30 cellular contexts compared by ENCODE assay signal in the genomic region with DNA sequence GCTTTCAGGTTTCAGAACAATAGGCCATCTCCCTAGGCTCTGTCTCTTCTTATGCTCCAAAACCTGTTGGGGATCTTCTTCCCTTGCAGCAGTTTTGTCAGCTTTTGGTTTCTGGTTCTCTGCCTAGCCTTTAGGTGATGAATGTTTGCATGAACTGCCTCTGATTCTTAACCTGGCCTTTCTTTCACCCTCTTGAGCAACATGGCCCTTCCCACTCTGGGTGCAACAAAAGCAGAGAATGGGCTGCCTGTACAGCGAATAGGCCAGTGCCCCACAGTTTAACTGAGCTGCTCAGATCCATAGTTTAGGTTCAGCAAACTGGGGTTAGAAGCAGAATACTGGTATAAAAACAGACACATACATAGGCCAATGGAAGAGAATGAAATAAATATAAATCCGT.
"Had no signal": no experiment of that assay in that cellular context is flagged by ENCODE, and none has a peak within 500 bp of the region (broad histone marks: within the 10 kb centered on the region; RNA-seq: fewer than 3 reads in every experiment).

No MANE protein-coding gene starts in this region.

- H3K9me3 Mint-ChIP-seq: effector memory CD8-positive, alpha-beta T cell; memory B cell; naive B cell; natural killer cell treated with Interleukin-12 subunit alpha and Interleukin-12 subunit beta and Interleukin-15 and Interleukin-18, amount 100 ng/mL, for 72 hours; stimulated activated naive CD8-positive, alpha-beta T cell treated with anti-CD3 and anti-CD28 coated beads, Interleukin-15, amount 100 ng/mL, for 72 hours had no signal

- H3K9me3 ChIP-seq: gastrocnemius medialis, heart left ventricle, mucosa of descending colon, ovary, right lobe of liver, suprapubic skin, transverse colon, upper lobe of right lung, uterus had no signal

- ATAC-seq: effector memory CD8-positive, alpha-beta T cell; gastrocnemius medialis; heart left ventricle; left colon; mucosa of descending colon; natural killer cell treated with Interleukin-12 subunit alpha and Interleukin-12 subunit beta and Interleukin-15 and Interleukin-18, amount 100 ng/mL, for 72 hours; stimulated activated naive CD8-positive, alpha-beta T cell treated with anti-CD3 and anti-CD28 coated beads, Interleukin-15, amount 100 ng/mL, for 72 hours; upper lobe of right lung had no signal

- H3K27ac Mint-ChIP-seq: effector memory CD8-positive, alpha-beta T cell; memory B cell; naive B cell; natural killer cell treated with Interleukin-12 subunit alpha and Interleukin-12 subunit beta and Interleukin-15 and Interleukin-18, amount 100 ng/mL, for 72 hours; progenitor cell of endocrine pancreas; stimulated activated naive CD8-positive, alpha-beta T cell treated with anti-CD3 and anti-CD28 coated beads, Interleukin-15, amount 100 ng/mL, for 72 hours had no signal

- H3K36me3 Mint-ChIP-seq: memory B cell; naive B cell; natural killer cell treated with Interleukin-12 subunit alpha and Interleukin-12 subunit beta and Interleukin-15 and Interleukin-18, amount 100 ng/mL, for 72 hours had no signal

- H3K27me3 ChIP-seq: gastrocnemius medialis, heart left ventricle, hepatocyte, ovary, right lobe of liver, suprapubic skin, transverse colon, upper lobe of right lung, uterus had no signal

- FAIRE-seq: endometrium, islet of Langerhans, small intestine had no signal

- H3K4me3 Mint-ChIP-seq: effector memory CD8-positive, alpha-beta T cell; memory B cell; naive B cell; natural killer cell treated with Interleukin-12 subunit alpha and Interleukin-12 subunit beta and Interleukin-15 and Interleukin-18, amount 100 ng/mL, for 72 hours; stimulated activated naive CD8-positive, alpha-beta T cell treated with anti-CD3 and anti-CD28 coated beads, Interleukin-15, amount 100 ng/mL, for 72 hours had no signal

- H2AFZ ChIP-seq: hepatocyte had no signal

- H3K4me1 ChIP-seq: gastrocnemius medialis, right lobe of liver, suprapubic skin, transverse colon, upper lobe of right lung, uterus had no signal

- DNase-seq: cerebellar nuclear complex; cortex of kidney; effector memory CD8-positive, alpha-beta T cell; erythroblast; foreskin fibroblast; gastrocnemius medialis; heart left ventricle; kidney glomerular epithelial cell; left colon; mucosa of descending colon; naive B cell; occipital lobe; ovary; right lobe of liver; small intestine; stimulated activated CD4-positive, alpha-beta T cell treated with anti-CD3 and anti-CD28 coated beads, Interleukin-15, amount 100 ng/mL, for 24 hours; stimulated activated CD4-positive, alpha-beta T cell treated with anti-CD3 and anti-CD28 coated beads, Interleukin-2, amount 100 ng/mL, for 48 hours; stimulated activated naive CD4-positive, alpha-beta T cell; stimulated activated naive CD8-positive, alpha-beta T cell treated with anti-CD3 and anti-CD28 coated beads, Interleukin-15, amount 100 ng/mL, for 72 hours; transverse colon; upper lobe of right lung; uterus had no signal

- H3K4me3 ChIP-seq: gastrocnemius medialis, heart left ventricle, hepatocyte, lung, mucosa of descending colon, ovary, right lobe of liver, suprapubic skin, transverse colon, upper lobe of right lung, uterus had no signal

- H3K36me3 ChIP-seq: gastrocnemius medialis, heart left ventricle, ovary, right lobe of liver, suprapubic skin, transverse colon, upper lobe of right lung, uterus had no signal

- H3K27ac ChIP-seq: gastrocnemius medialis, heart left ventricle, hepatocyte, ovary, right lobe of liver, suprapubic skin, transverse colon, upper lobe of right lung, uterus had no signal

- H3K4me2 ChIP-seq: hepatocyte had no signal

- H3K4me1 Mint-ChIP-seq: stimulated activated naive CD8-positive, alpha-beta T cell treated with anti-CD3 and anti-CD28 coated beads, Interleukin-15, amount 100 ng/mL, for 72 hours had no signal

- H3K27me3 Mint-ChIP-seq: progenitor cell of endocrine pancreas had no signal

- H3K79me2 ChIP-seq: hepatocyte had no signal
